Comparison of ENCODE assay signal across 1 cellular context in genomic region chr12:127161466-127161865, GRCh38.
A peak's percentile ranks its signal among the peaks of the same experiment; 100 is the strongest.
TF ChIP-seq lines count a peak whose summit lies in the region.

No MANE protein-coding gene starts in this region.

TF ChIP-seq in K562, 482 proteins besides CTCF, POLR2A, EP300 and RAD21 (continued from another document and continues in another):
- TF ChIP-seq ZNF280B (CRISPR knock-in tag; IDR thresholded peaks at IDR 0.05) (peak; percentile 85), BDP1 (IDR thresholded peaks at IDR 0.05; ENCODE audit: insufficient read depth, insufficient read length) (no peak), KLF1 (tag; IDR thresholded peaks at IDR 0.05) (no peak), ZNF354B (CRISPR knock-in tag; IDR thresholded peaks at IDR 0.05) (peak; percentile 15; the same call in 1 of the 2 replicates), BCL6 (CRISPR knock-in tag; IDR thresholded peaks at IDR 0.05) (0 out of 2 replicates have a peak, but pooled peaks have one; percentile 16), TRIM24 (IDR thresholded peaks at IDR 0.05) (peak in 1 of 2 experiments; percentile 43; a peak in 1 of 4 replicates), ZNF75A (CRISPR knock-in tag; IDR thresholded peaks at IDR 0.05) (peak; percentile 15; the same call in 1 of the 2 replicates), NUFIP1 (IDR thresholded peaks at IDR 0.05; ENCODE audit: partially characterized antibody) (no peak), VEZF1 (CRISPR knock-in tag; IDR thresholded peaks at IDR 0.05) (0 out of 2 replicates have a peak, but pooled peaks have one; percentile 18), CXXC5 (CRISPR knock-in tag; IDR thresholded peaks at IDR 0.05) (peak; percentile 59), ZNF311 (CRISPR knock-in tag; IDR thresholded peaks at IDR 0.05) (peak; percentile 93), ZNF24 (IDR thresholded peaks at IDR 0.05) (no peak), TCF15 (CRISPR knock-in tag; IDR thresholded peaks at IDR 0.05) (peak; percentile 83), CHAMP1 (IDR thresholded peaks at IDR 0.05) (0 out of 2 replicates have a peak, but pooled peaks have one; percentile 21), ZNF668 (CRISPR knock-in tag; IDR thresholded peaks at IDR 0.05) (no peak), ZNF146 (CRISPR knock-in tag; IDR thresholded peaks at IDR 0.05; ENCODE audit: unreplicated experiment) (peak; percentile 7), TAL1 (IDR thresholded peaks at IDR 0.05) (no peak), ARID2 (IDR thresholded peaks at IDR 0.05) (no peak), NR2C1 (IDR thresholded peaks at IDR 0.05) (no peak), NR2C1 (tag; IDR thresholded peaks at IDR 0.05) (peak; percentile 75), PYGO2 (tag; IDR thresholded peaks at IDR 0.05) (peak; percentile 59; the same call in 1 of the 2 replicates), CBX3 (IDR thresholded peaks at IDR 0.05; ENCODE audit: borderline replicate concordance in 1 of 2, low read length in 2 of 2) (peak in 1 of 2 experiments; percentile 92; a peak in 2 of 3 replicates), MGA (IDR thresholded peaks at IDR 0.05) (peak; percentile 51), MXD1 (CRISPR knock-in tag; IDR thresholded peaks at IDR 0.05; ENCODE audit: borderline replicate concordance, poor library complexity, severe bottlenecking) (no peak), TCFL5 (CRISPR knock-in tag; conservative IDR thresholded peaks at IDR 0.05) (0 out of 2 replicates have a peak, but pooled peaks have one; percentile 22), ETV5 (CRISPR knock-in tag; IDR thresholded peaks at IDR 0.05; ENCODE audit: low read depth) (0 out of 2 replicates have a peak, but pooled peaks have one; percentile 23), CBX5 (IDR thresholded peaks at IDR 0.05; ENCODE audit: borderline replicate concordance, low read depth) (peak; percentile 82; the same call in 1 of the 2 replicates), NR2C2 (CRISPR knock-in tag; IDR thresholded peaks at IDR 0.05) (no peak), NR2C2 (tag; IDR thresholded peaks at IDR 0.05) (peak; percentile 10; the same call in 1 of the 2 replicates), USF1 (CRISPR knock-in tag; IDR thresholded peaks at IDR 0.05) (no peak), ZNF592 (IDR thresholded peaks at IDR 0.05) (peak; percentile 93), SMAD3 (CRISPR knock-in tag; conservative IDR thresholded peaks at IDR 0.05) (0 out of 2 replicates have a peak, but pooled peaks have one; percentile 78), TRIM28 (IDR thresholded peaks at IDR 0.05) (0 out of 2 replicates have a peak, but pooled peaks have one; percentile 48), ZNF175 (CRISPR knock-in tag; IDR thresholded peaks at IDR 0.05; ENCODE audit: low read depth) (peak; percentile 49; the same call in 1 of the 2 replicates)
